ENCODE assay signal across 8 cellular contexts in the genomic region with DNA sequence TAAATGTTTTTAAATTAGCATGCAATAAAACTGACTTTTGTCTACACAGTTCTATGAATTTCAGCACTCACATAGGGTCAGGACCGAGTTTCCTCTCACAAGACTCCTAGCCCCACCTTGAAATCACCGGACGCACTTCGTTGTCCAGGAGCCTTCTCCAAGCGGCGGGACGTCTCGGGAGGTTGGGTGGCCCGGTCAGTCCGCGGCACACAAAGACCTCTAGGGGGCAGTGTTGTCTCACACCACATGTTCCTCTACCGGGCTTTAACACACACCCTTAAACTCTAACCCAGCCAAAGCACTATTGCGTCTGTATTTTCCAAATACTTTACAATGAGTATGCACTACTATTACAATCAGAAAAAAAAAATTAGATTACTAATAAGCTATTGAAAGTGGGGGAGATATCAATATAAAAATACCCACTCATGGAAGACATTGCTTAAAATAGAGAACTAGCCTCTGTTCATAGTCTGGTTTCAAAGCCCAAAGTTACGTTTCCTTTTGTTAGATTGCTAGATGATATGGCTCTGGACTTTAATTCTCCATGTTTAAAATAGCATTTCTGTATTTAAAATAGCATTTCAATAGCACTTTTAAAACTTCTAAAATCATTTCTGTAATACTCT. TPM values are rescaled to one million over a fixed set of nuclear protein-coding genes. Genes with fewer than 3 reads are reported as not detected.
DNase-seq lines count a peak whose midpoint lies in the region; ATAC-seq and TF ChIP-seq lines count a peak whose summit lies in the region.
"Not testable (repeated sequence)": the region's sequence is repeated elsewhere in the genome, so short reads cannot be mapped to it uniquely, and the experiment has no call there.

No MANE protein-coding gene starts in this region.

- H3K27ac ChIP-seq in body of pancreas, transverse colon: not testable (repeated sequence)

- H3K4me3 ChIP-seq in body of pancreas, transverse colon: not testable (repeated sequence)

- DNase-seq in NAMALWA (ENCODE audit: low spot score) (peak; percentile 30), body of pancreas (peak; percentile 78 to 81 (median 80)), hepatic stellate cell (ENCODE audit: low spot score) (peak; percentile 11), putamen (ENCODE audit: low spot score) (peak; percentile 41), transverse colon (peak; percentile 77)
- DNase-seq in activated CD4-positive, CD25-positive, alpha-beta regulatory T cell (lab: John Stamatoyannopoulos, UW), result peak in 3 of 4 experiments; percentile 5 to 21 (median 12)

- not testable (repeated sequence) for TF ChIP-seq POLR2A in body of pancreas (IDR thresholded peaks at IDR 0.05); transverse colon (IDR thresholded peaks at IDR 0.05)

- not testable (repeated sequence) for H3K27me3 ChIP-seq in body of pancreas, transverse colon

- intact Hi-C loops in body of pancreas (cut with DNase I); transverse colon (cut with DNase I; ENCODE audit: low total_unique reads): not testable (repeated sequence)

- 2 to 5% methylated on average over 14 of the region's 14 CpGs for WGBS in body of pancreas, 2 donors
- 9 to 13% methylated on average over 7 to 14 of the region's 14 CpGs for WGBS in transverse colon (ENCODE audit: low coverage in 1 of 2), 2 donors

- not testable (repeated sequence) for H3K9me3 ChIP-seq in body of pancreas, transverse colon

- not testable (repeated sequence) for H3K4me1 ChIP-seq in body of pancreas, transverse colon

- in situ Hi-C loops in transverse colon (cut with MboI; ENCODE audit: low pct_ligation_motif_present in 1 of 4, low pct_unique_long_range_greater_than_20kb in 1 of 4, low sequenced_read_pairs in 3 of 4), result not testable (repeated sequence)

- not testable (repeated sequence) for TF ChIP-seq EP300 in transverse colon (IDR thresholded peaks at IDR 0.05; ENCODE audit: low read depth)

- not testable (repeated sequence) for H3K36me3 ChIP-seq in body of pancreas (replicated peaks in 1 of 2; ENCODE audit: insufficient read depth in 1 of 2, low read depth in 2 of 2); transverse colon

- peak; percentile 51 for TF ChIP-seq CTCF in GM12872 (IDR thresholded peaks at IDR 0.05; ENCODE audit: insufficient read depth, low read depth, low read length)
- peak in 6 of 7 experiments; percentile 22 to 78 (median 56) for TF ChIP-seq CTCF in body of pancreas (IDR thresholded peaks at IDR 0.05)
- peak; percentile 40 to 72 (median 68) for TF ChIP-seq CTCF in transverse colon (IDR thresholded peaks at IDR 0.05)

- ATAC-seq in HG02623 (IDR thresholded peaks at IDR 0.05; ENCODE audit: unreplicated experiment) (peak; percentile 90), body of pancreas (peak; percentile 96)

RNA-seq across cellular contexts. Expression of a gene that starts 47.1 kb away (rescaled TPM):
- total RNA-seq in body of pancreas (1 to 10 TPM in 1 of 2 donors, not detected in 1; 1.6 TPM), transverse colon (under 1 TPM in 1 of 4 donors, not detected in 3; 0.27 TPM)

Comparison
In these comparisons a context has a peak if more than half of its experiments do, and no peak if none do; other contexts are left out.
1. DNase-seq: peak in every context shown above with its lines; median percentile 80 in body of pancreas; 77 in transverse colon; 41 in putamen; 30 in NAMALWA; 12 in activated CD4-positive, CD25-positive, alpha-beta regulatory T cell; 11 in hepatic stellate cell.